Comparison of ENCODE assay signal across 16 cellular contexts in genomic region chr3:41176554-41176953, GRCh38. TPM values are rescaled to one million over a fixed set of nuclear protein-coding genes. Genes with fewer than 3 reads are reported as not detected.
DNase-seq lines count a peak whose midpoint lies in the region; ATAC-seq, FAIRE-seq and TF ChIP-seq lines count a peak whose summit lies in the region.
"Had no signal": no experiment of that assay in that cellular context is flagged by ENCODE, and none has a peak within 500 bp of the region (broad histone marks: within the 10 kb centered on the region; RNA-seq: fewer than 3 reads in every experiment).

No MANE protein-coding gene starts in this region.

- BruUV-seq in PC-3 (replicated peaks; lab: Mats Ljungman, UMichigan): no TSS peak

- no peaks in the 10 kb centered on the region for H3F3A ChIP-seq in PC-3 (ENCODE audit: low read length, unreplicated experiment)

- H3K36me3 ChIP-seq in PC-3 (ENCODE audit: low read depth, low read length) (no peaks in the 10 kb centered on the region), hepatocyte (replicated peaks; ENCODE audit: insufficient read depth, low read depth) (no peaks in the 10 kb centered on the region), small intestine (ENCODE audit: control insufficient read depth in 2 of 2, insufficient read depth in 2 of 2, low read length in 2 of 2) (no peaks in the 10 kb centered on the region)
- H3K36me3 ChIP-seq: BLaER1 treated with 17β-estradiol and CSF1 and Interleukin-3, amounts not matched to agents 10 nM and 100 nM had no signal

- DNase-seq in PC-3: no peak
- no peak for DNase-seq in hepatocyte (ENCODE audit: low spot score)
- peak; percentile 60 for DNase-seq in myocyte (ENCODE audit: low read depth)
- DNase-seq in small intestine: peak; percentile 40
- no peak for DNase-seq in NCI-H187 treated with DMSO at 0.1 percent for 48 hours (lab: John Stamatoyannopoulos, UW)
- DNase-seq in KG1 (lab: John Stamatoyannopoulos, UW): no peak
- no peak for DNase-seq in stimulated activated CD8-positive, alpha-beta memory T cell treated with anti-CD3 and anti-CD28 coated beads, Interleukin-4, amount 100 ng/mL, for 48 hours
- DNase-seq: CD8-positive, alpha-beta T cell; NCI-H187; NCI-H2227 treated with DMSO at 0.1 percent for 48 hours; NCI-H82; RPMI8226; SHP77 treated with DMSO at 0.1 percent for 48 hours had no signal

- no peak overlapping the region for H3K9ac ChIP-seq in PC-3 (ENCODE audit: low read length)
- H3K9ac ChIP-seq: BLaER1 treated with 17β-estradiol and CSF1 and Interleukin-3, amounts not matched to agents 10 nM and 100 nM had no signal

- H3K79me2 ChIP-seq in PC-3 (ENCODE audit: low read length) (no peaks in the 10 kb centered on the region), hepatocyte (no peaks in the 10 kb centered on the region)

- H3K27ac ChIP-seq in PC-3 (ENCODE audit: low read length) (no peak overlapping the region), hepatocyte (no peak overlapping the region), small intestine (ENCODE audit: low read depth in 1 of 2, low read length in 1 of 2) (no peak overlapping the region)
- H3K27ac ChIP-seq: BLaER1 treated with 17β-estradiol and CSF1 and Interleukin-3, amounts not matched to agents 10 nM and 100 nM had no signal

- CTCF ChIA-PET in PC-3 (lab: Charles Lee): no interaction called here

- no peak for FAIRE-seq in small intestine (lab: Jason Lieb, UNC)
- FAIRE-seq: H54, K562 had no signal

- peaks cover 9% of the 10 kb centered on the region for H3K27me3 ChIP-seq in PC-3 (ENCODE audit: low read length)
- H3K27me3 ChIP-seq in hepatocyte: no peaks in the 10 kb centered on the region
- no peaks in the 10 kb centered on the region for H3K27me3 ChIP-seq in small intestine (ENCODE audit: control insufficient read depth in 2 of 2, insufficient read depth in 2 of 2, low read length in 2 of 2)
- H3K27me3 ChIP-seq: BLaER1 treated with 17β-estradiol and CSF1 and Interleukin-3, amounts not matched to agents 10 nM and 100 nM had no signal

- H4K20me1 ChIP-seq in PC-3 (ENCODE audit: low read length): no peaks in the 10 kb centered on the region
- no peaks in the 10 kb centered on the region for H4K20me1 ChIP-seq in hepatocyte (ENCODE audit: insufficient read depth, poor library complexity, severe bottlenecking)
- H4K20me1 ChIP-seq: BLaER1 treated with 17β-estradiol and CSF1 and Interleukin-3, amounts not matched to agents 10 nM and 100 nM had no signal

- H3K4me3 ChIP-seq in PC-3 (ENCODE audit: low read length) (no peak overlapping the region), hepatocyte (no peak overlapping the region), small intestine (ENCODE audit: low read depth in 1 of 2, low read length in 2 of 2) (no peak overlapping the region)
- H3K4me3 ChIP-seq: BLaER1 treated with 17β-estradiol and CSF1 and Interleukin-3, amounts not matched to agents 10 nM and 100 nM; K562 had no signal

- H3K4me1 ChIP-seq in PC-3 (ENCODE audit: insufficient read depth, low read length): no peaks in the 10 kb centered on the region
- H3K4me1 ChIP-seq in hepatocyte (ENCODE audit: insufficient read depth): peaks cover 14% of the 10 kb centered on the region
- H3K4me1 ChIP-seq in small intestine (ENCODE audit: control insufficient read depth in 2 of 2, insufficient read depth in 1 of 2, low read depth in 1 of 2, low read length in 1 of 2): peaks cover 0 to 3% of the 10 kb centered on the region in 2 donors
- H3K4me1 ChIP-seq: BLaER1 treated with 17β-estradiol and CSF1 and Interleukin-3, amounts not matched to agents 10 nM and 100 nM had no signal

- H3K9me3 ChIP-seq in PC-3 (ENCODE audit: low read length) (no peaks in the 10 kb centered on the region), hepatocyte (ENCODE audit: low read depth) (no peaks in the 10 kb centered on the region), small intestine (ENCODE audit: control insufficient read depth, low read depth) (no peaks in the 10 kb centered on the region)
- H3K9me3 ChIP-seq: BLaER1 treated with 17β-estradiol and CSF1 and Interleukin-3, amounts not matched to agents 10 nM and 100 nM had no signal

- TF ChIP-seq CTCF in PC-3 (conservative IDR thresholded peaks at IDR 0.05; ENCODE audit: low read depth, low read length): no peak
- no peak for TF ChIP-seq CTCF in hepatocyte (IDR thresholded peaks at IDR 0.05; ENCODE audit: poor library complexity)

- peak overlapping the region; percentile 17; the same call in 1 of the 2 replicates for H3K4me2 ChIP-seq in PC-3 (ENCODE audit: low read length)
- peak overlapping the region; percentile 28 for H3K4me2 ChIP-seq in hepatocyte
- H3K4me2 ChIP-seq: BLaER1 treated with 17β-estradiol and CSF1 and Interleukin-3, amounts not matched to agents 10 nM and 100 nM had no signal

- no peak overlapping the region for H2AFZ ChIP-seq in PC-3 (ENCODE audit: low read length)
- H2AFZ ChIP-seq in hepatocyte: no peak overlapping the region

- WGBS in hepatocyte (ENCODE audit: low lambda C conversion rate, missing lambda C conversion rate): 26% methylated on average over 4 of the region's 4 CpGs
- 27 to 45% (median 36%) methylated on average over 4 of the region's 4 CpGs for WGBS in small intestine, 3 donors

- POLR2A ChIA-PET in PC-3 (lab: Charles Lee; ENCODE audit: unreplicated experiment): interaction anchor here (0.6 kb wide), 1 partner anchor 38 kb away, joined by 3 read pairs; no protein-coding TSS in a partner anchor

- no peak for ATAC-seq in PC-3
- ATAC-seq: CD8-positive, alpha-beta T cell; K562 had no signal

- H3K9me2 ChIP-seq in PC-3 (replicated peaks; ENCODE audit: low read length) (no peaks in the 10 kb centered on the region), hepatocyte (replicated peaks; ENCODE audit: insufficient read depth) (no peaks in the 10 kb centered on the region)

- intact Hi-C loops in PC-3 (cut with micrococcal nuclease): no loop called here

RNA-seq across cellular contexts. Expression of gene CTNNB1, which starts 22.8 kb away (rescaled TPM):
- total RNA-seq in PC-3 (2014; rRNA removed) (460 and 474 TPM in 2 replicates), hepatocyte (623 and 663 TPM in 2 replicates), myocyte (430 and 490 TPM in 2 replicates)
- polyA plus RNA-seq in hepatocyte (109 and 137 TPM in 2 replicates), small intestine (100 to 1,000 TPM; 226 to 418 (median 366) TPM)
- 361 TPM for polyA plus RNA-seq in myocyte (2012)

Comparison
In these comparisons a context has a peak if more than half of its experiments do, and no peak if none do; other contexts are left out.
1. DNase-seq: peak in myocyte (single experiment) and small intestine (single experiment); none in PC-3 (single experiment), hepatocyte (single experiment), NCI-H187 treated with DMSO at 0.1 percent for 48 hours (single experiment), KG1 (single experiment) and stimulated activated CD8-positive, alpha-beta memory T cell treated with anti-CD3 and anti-CD28 coated beads, Interleukin-4, amount 100 ng/mL, for 48 hours (single experiment).